30 cellular contexts compared by ENCODE assay signal in genomic region chr5:39779836-39780235, GRCh38.
"Had no signal": no experiment of that assay in that cellular context is flagged by ENCODE, and none has a peak within 500 bp of the region (broad histone marks: within the 10 kb centered on the region; RNA-seq: fewer than 3 reads in every experiment).

No MANE protein-coding gene starts in this region.

- H3K36me3 Mint-ChIP-seq: activated naive CD4-positive, alpha-beta T cell treated with anti-CD3 and anti-CD28 coated beads, Interleukin-2, amount 10 ng/mL, durations not matched to agents 7 days and 5 days; natural killer cell; stimulated activated naive B cell treated with anti-CD40 and anti-IgM and Interleukin-4, amounts not matched to agents 10 μg/mL and 1 μg/mL and 100 μg/mL, for 72 hours had no signal

- H3K36me3 ChIP-seq: gastroesophageal sphincter, neutrophil, ovary, stomach, suprapubic skin, tibial nerve, WERI-Rb-1 had no signal

- DNase-seq: activated CD4-positive, alpha-beta T cell treated with anti-CD3 and anti-CD28 coated beads for 48 hours; activated CD4-positive, alpha-beta T cell treated with anti-CD3 and anti-CD28 coated beads, Interleukin-2, amount 50 U/mL, for 48 hours; activated CD8-positive, alpha-beta memory T cell treated with anti-CD3 and anti-CD28 coated beads, Interleukin-2, amount 50 U/mL, for 4 hours; activated gamma-delta T cell; activated naive CD4-positive, alpha-beta T cell treated with anti-CD3 and anti-CD28 coated beads, Interleukin-2, amount 10 ng/mL, durations not matched to agents 7 days and 5 days; activated T-cell treated with anti-CD3 and anti-CD28 coated beads, Interleukin-2, amount 50 U/mL, for 1 hour; islet precursor cell; left colon; natural killer cell; ovary; retina; small intestine; stimulated activated CD4-positive, alpha-beta T cell treated with anti-CD3 and anti-CD28 coated beads, Interleukin-15, amount 100 ng/mL, for 24 hours; stimulated activated CD4-positive, alpha-beta T cell treated with anti-CD3 and anti-CD28 coated beads, Interleukin-2, amount 100 ng/mL, for 24 hours; stimulated activated naive B cell treated with anti-CD40 and anti-IgM and Interleukin-4, amounts not matched to agents 10 μg/mL and 1 μg/mL and 100 μg/mL, for 72 hours; stomach; T-helper 17 cell; T1000; WERI-Rb-1 had no signal

- H3K27me3 ChIP-seq: gastroesophageal sphincter, hepatocyte, neutrophil, ovary, stomach, suprapubic skin, tibial nerve had no signal

- H3K4me2 ChIP-seq: hepatocyte had no signal

- H3K27ac ChIP-seq: gastroesophageal sphincter, hepatocyte, neutrophil, ovary, stomach, suprapubic skin, tibial nerve, WERI-Rb-1 had no signal

- H3K9me3 ChIP-seq: gastroesophageal sphincter, neutrophil, ovary, stomach, suprapubic skin, tibial nerve had no signal

- H3K27me3 Mint-ChIP-seq: progenitor cell of endocrine pancreas had no signal

- H3K4me3 Mint-ChIP-seq: activated naive CD4-positive, alpha-beta T cell treated with anti-CD3 and anti-CD28 coated beads, Interleukin-2, amount 10 ng/mL, durations not matched to agents 7 days and 5 days; activated T-helper 1 cell treated with anti-CD3 and anti-CD28 coated beads, Interleukin-12 subunit alpha, Interleukin-12 subunit beta, Interleukin-2, Interleukin-4 antibody, amounts not matched to agents 30 ng/mL and 10 ng/mL and 1 ng/mL, durations not matched to agents 14 hours and 24 hours and 36 hours; central memory CD8-positive, alpha-beta T cell; dendritic cell treated with granulocyte-macrophage colony-stimulating factor and Interleukin-4, amounts not matched to agents 40 ng/mL and 50 ng/mL, for 4 days; natural killer cell; stimulated activated naive B cell treated with anti-CD40 and anti-IgM and Interleukin-4, amounts not matched to agents 10 μg/mL and 1 μg/mL and 100 μg/mL, for 72 hours; T-helper 17 cell had no signal

- H3K9me3 Mint-ChIP-seq: activated naive CD4-positive, alpha-beta T cell treated with anti-CD3 and anti-CD28 coated beads, Interleukin-2, amount 10 ng/mL, durations not matched to agents 7 days and 5 days; activated T-helper 1 cell treated with anti-CD3 and anti-CD28 coated beads, Interleukin-12 subunit alpha, Interleukin-12 subunit beta, Interleukin-2, Interleukin-4 antibody, amounts not matched to agents 30 ng/mL and 10 ng/mL and 1 ng/mL, durations not matched to agents 14 hours and 24 hours and 36 hours; central memory CD8-positive, alpha-beta T cell; dendritic cell treated with granulocyte-macrophage colony-stimulating factor and Interleukin-4, amounts not matched to agents 40 ng/mL and 50 ng/mL, for 4 days; natural killer cell; stimulated activated naive B cell treated with anti-CD40 and anti-IgM and Interleukin-4, amounts not matched to agents 10 μg/mL and 1 μg/mL and 100 μg/mL, for 72 hours had no signal

- H3K4me1 ChIP-seq: gastroesophageal sphincter, stomach, suprapubic skin, tibial nerve had no signal

- H3K4me3 ChIP-seq: gastroesophageal sphincter, hepatocyte, ovary, stomach, suprapubic skin, tibial nerve had no signal

- H3K27ac Mint-ChIP-seq: activated naive CD4-positive, alpha-beta T cell treated with anti-CD3 and anti-CD28 coated beads, Interleukin-2, amount 10 ng/mL, durations not matched to agents 7 days and 5 days; activated T-helper 1 cell treated with anti-CD3 and anti-CD28 coated beads, Interleukin-12 subunit alpha, Interleukin-12 subunit beta, Interleukin-2, Interleukin-4 antibody, amounts not matched to agents 30 ng/mL and 10 ng/mL and 1 ng/mL, durations not matched to agents 14 hours and 24 hours and 36 hours; dendritic cell treated with granulocyte-macrophage colony-stimulating factor and Interleukin-4, amounts not matched to agents 40 ng/mL and 50 ng/mL, for 4 days; natural killer cell; progenitor cell of endocrine pancreas; stimulated activated naive B cell treated with anti-CD40 and anti-IgM and Interleukin-4, amounts not matched to agents 10 μg/mL and 1 μg/mL and 100 μg/mL, for 72 hours; T-helper 17 cell had no signal

- H3K79me2 ChIP-seq: hepatocyte had no signal

- H2AFZ ChIP-seq: hepatocyte had no signal

- ATAC-seq: activated CD4-positive, CD25-positive, alpha-beta regulatory T cell treated with anti-CD3 and anti-CD28 coated beads, Interleukin-2, amount 50 U/mL, for 24 hours; gastroesophageal sphincter; left colon; natural killer cell; sciatic nerve; stimulated activated naive B cell treated with anti-CD40 and anti-IgM and Interleukin-4, amounts not matched to agents 10 μg/mL and 1 μg/mL and 100 μg/mL, for 72 hours; T-helper 17 cell had no signal

- H3K4me1 Mint-ChIP-seq: activated naive CD4-positive, alpha-beta T cell treated with anti-CD3 and anti-CD28 coated beads, Interleukin-2, amount 10 ng/mL, durations not matched to agents 7 days and 5 days; central memory CD8-positive, alpha-beta T cell; natural killer cell; stimulated activated naive B cell treated with anti-CD40 and anti-IgM and Interleukin-4, amounts not matched to agents 10 μg/mL and 1 μg/mL and 100 μg/mL, for 72 hours; T-helper 17 cell had no signal
